In the genomic region with DNA sequence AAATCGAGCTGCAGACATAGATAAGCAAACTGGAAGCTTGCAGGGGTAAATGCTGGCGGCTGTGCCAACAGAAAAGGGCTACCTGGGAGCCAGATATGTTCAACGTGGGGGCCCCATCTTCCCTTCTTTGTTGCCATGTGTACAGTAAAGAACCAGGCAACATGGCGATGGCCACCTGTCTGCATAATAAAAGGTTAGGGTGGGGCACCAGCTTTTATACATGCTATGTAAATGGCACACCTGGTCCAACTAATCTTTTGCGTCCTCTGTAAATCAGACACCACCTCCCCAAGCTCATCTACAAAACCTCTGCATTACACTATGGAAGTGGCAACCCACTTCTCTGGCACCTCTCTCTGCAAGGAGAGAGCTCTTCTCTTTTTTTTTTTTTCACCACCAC, we compare ENCODE assay signal across 1 cellular context.
TF ChIP-seq lines count a peak whose summit lies in the region.

No MANE protein-coding gene starts in this region.

TF ChIP-seq in GM23338, 12 proteins besides CTCF, POLR2A, EP300 and RAD21:
- TF ChIP-seq NANOG (IDR thresholded peaks at IDR 0.05; ENCODE audit: borderline replicate concordance) (no peak), EZH2phosphoT487 (IDR thresholded peaks at IDR 0.05; ENCODE audit: unreplicated experiment) (no peak), CREB1 (CRISPR knock-in tag; IDR thresholded peaks at IDR 0.05; ENCODE audit: low read depth) (no peak), EZH2 (IDR thresholded peaks at IDR 0.05; ENCODE audit: low read depth, unreplicated experiment) (no peak), ZNF331 (CRISPR knock-in tag; IDR thresholded peaks at IDR 0.05; ENCODE audit: low read depth) (no peak), POLR2AphosphoS5 (IDR thresholded peaks at IDR 0.05; ENCODE audit: low read depth) (no peak), JUNB (IDR thresholded peaks at IDR 0.05; ENCODE audit: unreplicated experiment) (no peak), ZNF114 (CRISPR knock-in tag; IDR thresholded peaks at IDR 0.05) (no peak), STAT1 (IDR thresholded peaks at IDR 0.05; ENCODE audit: unreplicated experiment) (no peak)
- TF ChIP-seq, protein P1, sequence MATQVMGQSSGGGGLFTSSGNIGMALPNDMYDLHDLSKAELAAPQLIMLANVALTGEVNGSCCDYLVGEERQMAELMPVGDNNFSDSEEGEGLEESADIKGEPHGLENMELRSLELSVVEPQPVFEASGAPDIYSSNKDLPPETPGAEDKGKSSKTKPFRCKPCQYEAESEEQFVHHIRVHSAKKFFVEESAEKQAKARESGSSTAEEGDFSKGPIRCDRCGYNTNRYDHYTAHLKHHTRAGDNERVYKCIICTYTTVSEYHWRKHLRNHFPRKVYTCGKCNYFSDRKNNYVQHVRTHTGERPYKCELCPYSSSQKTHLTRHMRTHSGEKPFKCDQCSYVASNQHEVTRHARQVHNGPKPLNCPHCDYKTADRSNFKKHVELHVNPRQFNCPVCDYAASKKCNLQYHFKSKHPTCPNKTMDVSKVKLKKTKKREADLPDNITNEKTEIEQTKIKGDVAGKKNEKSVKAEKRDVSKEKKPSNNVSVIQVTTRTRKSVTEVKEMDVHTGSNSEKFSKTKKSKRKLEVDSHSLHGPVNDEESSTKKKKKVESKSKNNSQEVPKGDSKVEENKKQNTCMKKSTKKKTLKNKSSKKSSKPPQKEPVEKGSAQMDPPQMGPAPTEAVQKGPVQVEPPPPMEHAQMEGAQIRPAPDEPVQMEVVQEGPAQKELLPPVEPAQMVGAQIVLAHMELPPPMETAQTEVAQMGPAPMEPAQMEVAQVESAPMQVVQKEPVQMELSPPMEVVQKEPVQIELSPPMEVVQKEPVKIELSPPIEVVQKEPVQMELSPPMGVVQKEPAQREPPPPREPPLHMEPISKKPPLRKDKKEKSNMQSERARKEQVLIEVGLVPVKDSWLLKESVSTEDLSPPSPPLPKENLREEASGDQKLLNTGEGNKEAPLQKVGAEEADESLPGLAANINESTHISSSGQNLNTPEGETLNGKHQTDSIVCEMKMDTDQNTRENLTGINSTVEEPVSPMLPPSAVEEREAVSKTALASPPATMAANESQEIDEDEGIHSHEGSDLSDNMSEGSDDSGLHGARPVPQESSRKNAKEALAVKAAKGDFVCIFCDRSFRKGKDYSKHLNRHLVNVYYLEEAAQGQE (IDR thresholded peaks at IDR 0.05; ENCODE audit: unreplicated experiment) = no peak
- TF ChIP-seq, protein P2, sequence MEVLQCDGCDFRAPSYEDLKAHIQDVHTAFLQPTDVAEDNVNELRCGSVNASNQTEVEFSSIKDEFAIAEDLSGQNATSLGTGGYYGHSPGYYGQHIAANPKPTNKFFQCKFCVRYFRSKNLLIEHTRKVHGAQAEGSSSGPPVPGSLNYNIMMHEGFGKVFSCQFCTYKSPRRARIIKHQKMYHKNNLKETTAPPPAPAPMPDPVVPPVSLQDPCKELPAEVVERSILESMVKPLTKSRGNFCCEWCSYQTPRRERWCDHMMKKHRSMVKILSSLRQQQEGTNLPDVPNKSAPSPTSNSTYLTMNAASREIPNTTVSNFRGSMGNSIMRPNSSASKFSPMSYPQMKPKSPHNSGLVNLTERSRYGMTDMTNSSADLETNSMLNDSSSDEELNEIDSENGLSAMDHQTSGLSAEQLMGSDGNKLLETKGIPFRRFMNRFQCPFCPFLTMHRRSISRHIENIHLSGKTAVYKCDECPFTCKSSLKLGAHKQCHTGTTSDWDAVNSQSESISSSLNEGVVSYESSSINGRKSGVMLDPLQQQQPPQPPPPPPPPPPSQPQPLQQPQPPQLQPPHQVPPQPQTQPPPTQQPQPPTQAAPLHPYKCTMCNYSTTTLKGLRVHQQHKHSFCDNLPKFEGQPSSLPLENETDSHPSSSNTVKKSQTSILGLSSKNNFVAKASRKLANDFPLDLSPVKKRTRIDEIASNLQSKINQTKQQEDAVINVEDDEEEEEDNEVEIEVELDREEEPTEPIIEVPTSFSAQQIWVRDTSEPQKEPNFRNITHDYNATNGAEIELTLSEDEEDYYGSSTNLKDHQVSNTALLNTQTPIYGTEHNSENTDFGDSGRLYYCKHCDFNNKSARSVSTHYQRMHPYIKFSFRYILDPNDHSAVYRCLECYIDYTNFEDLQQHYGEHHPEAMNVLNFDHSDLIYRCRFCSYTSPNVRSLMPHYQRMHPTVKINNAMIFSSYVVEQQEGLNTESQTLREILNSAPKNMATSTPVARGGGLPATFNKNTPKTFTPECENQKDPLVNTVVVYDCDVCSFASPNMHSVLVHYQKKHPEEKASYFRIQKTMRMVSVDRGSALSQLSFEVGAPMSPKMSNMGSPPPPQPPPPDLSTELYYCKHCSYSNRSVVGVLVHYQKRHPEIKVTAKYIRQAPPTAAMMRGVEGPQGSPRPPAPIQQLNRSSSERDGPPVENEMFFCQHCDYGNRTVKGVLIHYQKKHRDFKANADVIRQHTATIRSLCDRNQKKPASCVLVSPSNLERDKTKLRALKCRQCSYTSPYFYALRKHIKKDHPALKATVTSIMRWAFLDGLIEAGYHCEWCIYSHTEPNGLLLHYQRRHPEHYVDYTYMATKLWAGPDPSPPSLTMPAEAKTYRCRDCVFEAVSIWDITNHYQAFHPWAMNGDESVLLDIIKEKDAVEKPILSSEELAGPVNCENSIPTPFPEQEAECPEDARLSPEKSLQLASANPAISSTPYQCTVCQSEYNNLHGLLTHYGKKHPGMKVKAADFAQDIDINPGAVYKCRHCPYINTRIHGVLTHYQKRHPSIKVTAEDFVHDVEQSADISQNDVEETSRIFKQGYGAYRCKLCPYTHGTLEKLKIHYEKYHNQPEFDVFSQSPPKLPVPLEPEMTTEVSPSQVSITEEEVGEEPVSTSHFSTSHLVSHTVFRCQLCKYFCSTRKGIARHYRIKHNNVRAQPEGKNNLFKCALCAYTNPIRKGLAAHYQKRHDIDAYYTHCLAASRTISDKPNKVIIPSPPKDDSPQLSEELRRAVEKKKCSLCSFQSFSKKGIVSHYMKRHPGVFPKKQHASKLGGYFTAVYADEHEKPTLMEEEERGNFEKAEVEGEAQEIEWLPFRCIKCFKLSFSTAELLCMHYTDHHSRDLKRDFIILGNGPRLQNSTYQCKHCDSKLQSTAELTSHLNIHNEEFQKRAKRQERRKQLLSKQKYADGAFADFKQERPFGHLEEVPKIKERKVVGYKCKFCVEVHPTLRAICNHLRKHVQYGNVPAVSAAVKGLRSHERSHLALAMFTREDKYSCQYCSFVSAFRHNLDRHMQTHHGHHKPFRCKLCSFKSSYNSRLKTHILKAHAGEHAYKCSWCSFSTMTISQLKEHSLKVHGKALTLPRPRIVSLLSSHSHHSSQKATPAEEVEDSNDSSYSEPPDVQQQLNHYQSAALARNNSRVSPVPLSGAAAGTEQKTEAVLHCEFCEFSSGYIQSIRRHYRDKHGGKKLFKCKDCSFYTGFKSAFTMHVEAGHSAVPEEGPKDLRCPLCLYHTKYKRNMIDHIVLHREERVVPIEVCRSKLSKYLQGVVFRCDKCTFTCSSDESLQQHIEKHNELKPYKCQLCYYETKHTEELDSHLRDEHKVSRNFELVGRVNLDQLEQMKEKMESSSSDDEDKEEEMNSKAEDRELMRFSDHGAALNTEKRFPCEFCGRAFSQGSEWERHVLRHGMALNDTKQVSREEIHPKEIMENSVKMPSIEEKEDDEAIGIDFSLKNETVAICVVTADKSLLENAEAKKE (CRISPR knock-in tag; IDR thresholded peaks at IDR 0.05) = no peak
TF ChIP-seq in GM23338: peak in this region for 0.
